In genomic region chr2:203016716-203017115, GRCh38 we compare ENCODE assay signal across 12 cellular contexts. TPM values are rescaled to one million over a fixed set of nuclear protein-coding genes. Genes with fewer than 3 reads are reported as not detected.
A peak's percentile ranks its signal among the peaks of the same experiment; 100 is the strongest.
DNase-seq lines count a peak whose midpoint lies in the region; ATAC-seq and TF ChIP-seq lines count a peak whose summit lies in the region.
"Had no signal": no experiment of that assay in that cellular context is flagged by ENCODE, and none has a peak within 500 bp of the region (broad histone marks: within the 10 kb centered on the region; RNA-seq: fewer than 3 reads in every experiment).

No MANE protein-coding gene starts in this region.

- H3K9ac ChIP-seq in OCI-LY1 (ENCODE audit: low read length) (no peak overlapping the region), mesendoderm (ENCODE audit: low read length) (no peak overlapping the region)

- peak overlapping the region; percentile 34 for H3K4me3 Mint-ChIP-seq in endothelial cell (ENCODE audit: unreplicated experiment)

- H3K4me3 ChIP-seq in AG09309 (ENCODE audit: control insufficient read depth, low read depth, low read length), result peak overlapping the region; percentile 21
- H3K4me3 ChIP-seq in OCI-LY1 (ENCODE audit: low read depth, low read length, poor library complexity, severe bottlenecking), result no peak overlapping the region
- H3K4me3 ChIP-seq in neuron (ENCODE audit: low read length), result peak overlapping the region; percentile 17
- H3K4me3 ChIP-seq in mesendoderm (ENCODE audit: low read length), result no peak overlapping the region

- H4K8ac ChIP-seq in mesendoderm (ENCODE audit: low read depth, low read length), result no peak overlapping the region

- H3K9me3 Mint-ChIP-seq in endothelial cell (ENCODE audit: unreplicated experiment), result no peaks in the 10 kb centered on the region

- H3K9me2 ChIP-seq in OCI-LY1 (ENCODE audit: low read depth, low read length), result no peaks in the 10 kb centered on the region

- H3K23ac ChIP-seq in mesendoderm (ENCODE audit: low read length), result no peak overlapping the region

- WGBS in mesendoderm (ENCODE audit: extremely low coverage, insufficient coverage, low lambda C conversion rate), result no CpG with 5 or more reads among the region's 3 CpGs

- H3K9me3 ChIP-seq in OCI-LY1 (ENCODE audit: low read length) (no peaks in the 10 kb centered on the region), neuron (ENCODE audit: low read length) (no peaks in the 10 kb centered on the region)

- H3K18ac ChIP-seq in mesendoderm (ENCODE audit: low read length), result no peak overlapping the region

- H3K4me2 ChIP-seq in OCI-LY1 (ENCODE audit: low read length), result peak overlapping the region; percentile 45
- H3K4me2 ChIP-seq in mesendoderm (ENCODE audit: low read length), result no peak overlapping the region

- peak overlapping the region; percentile 44 for H3K27ac Mint-ChIP-seq in endothelial cell (ENCODE audit: unreplicated experiment)
- H3K27ac Mint-ChIP-seq: activated CD8-positive, alpha-beta memory T cell treated with anti-CD3 and anti-CD28 coated beads, Interleukin-2, amount 10 ng/mL, durations not matched to agents 7 days and 5 days had no signal

- DNase-seq in AG09309 (ENCODE audit: low read depth), result no peak
- DNase-seq in endothelial cell (ENCODE audit: low spot score), result no peak
- no peak for DNase-seq in mesendoderm
- DNase-seq in AG08396 (ENCODE audit: low spot score), result no peak
- no peak for DNase-seq in stimulated activated CD4-positive, alpha-beta T cell treated with anti-CD3 and anti-CD28 coated beads, Interleukin-15, amount 100 ng/mL, for 24 hours
- DNase-seq: activated CD8-positive, alpha-beta memory T cell treated with anti-CD3 and anti-CD28 coated beads, Interleukin-2, amount 10 ng/mL, durations not matched to agents 7 days and 5 days; NCI-H526 treated with DMSO at 0.1 percent for 48 hours; stimulated activated CD4-positive, alpha-beta T cell treated with anti-CD3 and anti-CD28 coated beads, Interleukin-2, amount 100 ng/mL, for 24 hours had no signal

- H3K4me1 ChIP-seq in OCI-LY1 (ENCODE audit: insufficient read depth, low read length, severe bottlenecking) (peaks cover 45% of the 10 kb centered on the region), neuron (ENCODE audit: insufficient read depth, low read length) (peaks cover 37% of the 10 kb centered on the region), mesendoderm (ENCODE audit: control insufficient read depth, low read depth, low read length) (no peaks in the 10 kb centered on the region)

- H4K20me1 ChIP-seq in OCI-LY1 (ENCODE audit: insufficient read depth, low read length), result no peaks in the 10 kb centered on the region

- no peaks in the 10 kb centered on the region for H3F3A ChIP-seq in OCI-LY1 (ENCODE audit: insufficient read depth, low read length)

- H2BK15ac ChIP-seq in mesendoderm (replicated peaks; ENCODE audit: low read depth), result no peak overlapping the region

- H2BK120ac ChIP-seq in mesendoderm (ENCODE audit: low read depth, low read length), result no peak overlapping the region

- no peak overlapping the region for H3K27ac ChIP-seq in OCI-LY1 (ENCODE audit: low read depth, low read length, poor library complexity, severe bottlenecking)
- no peak overlapping the region for H3K27ac ChIP-seq in mesendoderm (ENCODE audit: low read depth, low read length)
- H3K27ac ChIP-seq: HL-60 had no signal

- no peak overlapping the region for H4K5ac ChIP-seq in mesendoderm (ENCODE audit: low read length)

- H3K79me1 ChIP-seq in mesendoderm (ENCODE audit: low read length), result peaks cover 2% of the 10 kb centered on the region

- ATAC-seq in GM21447 (IDR thresholded peaks at IDR 0.05; ENCODE audit: unreplicated experiment), result no peak
- ATAC-seq: activated CD8-positive, alpha-beta memory T cell treated with anti-CD3 and anti-CD28 coated beads, Interleukin-2, amount 10 ng/mL, durations not matched to agents 7 days and 5 days had no signal

- H3K27me3 Mint-ChIP-seq in endothelial cell (ENCODE audit: unreplicated experiment), result no peaks in the 10 kb centered on the region

- H2BK5ac ChIP-seq in mesendoderm (ENCODE audit: low read length), result no peak overlapping the region

- H3K27me3 ChIP-seq in OCI-LY1 (ENCODE audit: insufficient read depth, low read length) (no peaks in the 10 kb centered on the region), neuron (ENCODE audit: insufficient read depth, low read length) (no peaks in the 10 kb centered on the region), mesendoderm (ENCODE audit: insufficient read depth, low read length, poor library complexity) (no peaks in the 10 kb centered on the region)

- H3K36me3 ChIP-seq in OCI-LY1 (ENCODE audit: insufficient read depth, low read length) (no peaks in the 10 kb centered on the region), neuron (ENCODE audit: insufficient read depth, low read length) (no peaks in the 10 kb centered on the region), mesendoderm (ENCODE audit: control insufficient read depth, insufficient read depth, low read length) (no peaks in the 10 kb centered on the region)

- H3K4me1 Mint-ChIP-seq in endothelial cell (ENCODE audit: unreplicated experiment), result peaks cover 11% of the 10 kb centered on the region

- TF ChIP-seq CTCF in AG09309 (IDR thresholded peaks at IDR 0.05; ENCODE audit: control insufficient read depth, insufficient read depth, low read depth, low read length, missing control alignments), result no peak
- TF ChIP-seq CTCF in OCI-LY1 (IDR thresholded peaks at IDR 0.05; ENCODE audit: low read length), result no peak
- TF ChIP-seq CTCF in endothelial cell (IDR thresholded peaks at IDR 0.05; ENCODE audit: unreplicated experiment), result no peak

- H3K36me3 Mint-ChIP-seq in endothelial cell (ENCODE audit: low read depth, unreplicated experiment), result no peaks in the 10 kb centered on the region

- no peak overlapping the region for H2AK5ac ChIP-seq in mesendoderm (ENCODE audit: low read length)

- no peak overlapping the region for H3K56ac ChIP-seq in mesendoderm (ENCODE audit: low read length)

- no peaks in the 10 kb centered on the region for H3K79me2 ChIP-seq in OCI-LY1 (ENCODE audit: insufficient read depth, low read length)
- H3K79me2 ChIP-seq in mesendoderm (ENCODE audit: control insufficient read depth, insufficient read depth, low read length), result no peaks in the 10 kb centered on the region

- H2AFZ ChIP-seq in OCI-LY1 (ENCODE audit: low read length), result no peak overlapping the region
- no peak overlapping the region for H2AFZ ChIP-seq in neuron (ENCODE audit: low read depth, low read length)

- H3K4ac ChIP-seq in mesendoderm (ENCODE audit: low read depth, low read length), result no peak overlapping the region

RNA-seq across cellular contexts. Expression of gene NBEAL1, which starts 2.0 kb away (rescaled TPM):
- total RNA-seq in endothelial cell (ENCODE audit: unreplicated experiment), result 11.6 TPM
- 11.9 TPM for polyA plus RNA-seq in mesendoderm (2013, experiment 1 of 2)
- polyA plus RNA-seq in mesendoderm (2013, experiment 2 of 2), result 12.9 TPM

Comparison
In these comparisons a context has a peak if more than half of its experiments do, and no peak if none do; other contexts are left out.
1. H3K4me3 ChIP-seq: peak in AG09309 (single experiment) and neuron (single experiment); none in OCI-LY1 (single experiment) and mesendoderm (single experiment).